34 cellular contexts compared by ENCODE assay signal in the genomic region with DNA sequence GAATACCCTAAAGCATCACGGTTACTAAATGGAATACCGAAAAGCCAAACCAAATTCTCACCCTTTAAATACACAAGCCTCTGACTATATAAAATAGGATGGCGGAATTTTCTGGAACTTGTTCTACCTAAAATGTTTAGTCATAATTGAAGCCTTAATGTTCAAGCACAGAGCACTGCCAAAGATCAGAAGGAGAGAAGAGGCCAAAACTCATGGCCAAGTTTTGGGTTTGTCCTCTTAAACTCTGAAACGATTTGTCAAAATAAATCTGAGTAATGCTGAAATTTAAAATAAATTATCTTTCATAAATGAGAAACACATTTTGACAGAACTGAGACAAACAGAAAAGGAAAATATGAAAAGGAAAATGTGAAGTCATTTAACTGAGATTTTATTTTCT. TPM values are rescaled to one million over a fixed set of nuclear protein-coding genes. Genes with fewer than 3 reads are reported as not detected.
DNase-seq lines count a peak whose midpoint lies in the region; ATAC-seq and TF ChIP-seq lines count a peak whose summit lies in the region.
"Had no signal": no experiment of that assay in that cellular context is flagged by ENCODE, and none has a peak within 500 bp of the region (broad histone marks: within the 10 kb centered on the region; RNA-seq: fewer than 3 reads in every experiment).

No MANE protein-coding gene starts in this region.

- no peak overlapping the region for H3K27ac ChIP-seq in gastroesophageal sphincter
- no peak overlapping the region for H3K27ac ChIP-seq in osteoblast (ENCODE audit: low read depth, low read length)
- no peak overlapping the region for H3K27ac ChIP-seq in Karpas-422 (ENCODE audit: low read length)
- H3K27ac ChIP-seq: 22Rv1; A549; BLaER1; BLaER1 treated with 17β-estradiol and CSF1 and Interleukin-3, amounts not matched to agents 10 nM and 100 nM; C4-2B had no signal

- no peaks in the 10 kb centered on the region for H4K20me1 ChIP-seq in osteoblast (ENCODE audit: insufficient read depth, low read length)
- no peaks in the 10 kb centered on the region for H4K20me1 ChIP-seq in Karpas-422 (ENCODE audit: insufficient read depth, low read depth, low read length)
- H4K20me1 ChIP-seq: BLaER1; BLaER1 treated with 17β-estradiol and CSF1 and Interleukin-3, amounts not matched to agents 10 nM and 100 nM had no signal

- H3K9me3 ChIP-seq in gastroesophageal sphincter (no peaks in the 10 kb centered on the region), osteoblast (ENCODE audit: low read depth, low read length) (no peaks in the 10 kb centered on the region), Karpas-422 (ENCODE audit: low read length) (no peaks in the 10 kb centered on the region)
- H3K9me3 ChIP-seq: A549, BE2C, Caco-2 had no signal

- intact Hi-C loops in sciatic nerve (cut with DNase I) = no loop called here

- no peaks in the 10 kb centered on the region for H3K36me3 ChIP-seq in gastroesophageal sphincter
- no peaks in the 10 kb centered on the region for H3K36me3 ChIP-seq in osteoblast (ENCODE audit: insufficient read depth, low read length)
- H3K36me3 ChIP-seq in Karpas-422 (ENCODE audit: insufficient read depth, low read length) = no peaks in the 10 kb centered on the region
- H3K36me3 ChIP-seq: BE2C; BLaER1; BLaER1 treated with 17β-estradiol and CSF1 and Interleukin-3, amounts not matched to agents 10 nM and 100 nM had no signal

- H3K4me2 ChIP-seq in osteoblast (ENCODE audit: insufficient read depth, low read length) = no peak overlapping the region
- H3K4me2 ChIP-seq in Karpas-422 (ENCODE audit: low read depth, low read length, poor library complexity, severe bottlenecking) = no peak overlapping the region
- H3K4me2 ChIP-seq: A549; BLaER1; BLaER1 treated with 17β-estradiol and CSF1 and Interleukin-3, amounts not matched to agents 10 nM and 100 nM had no signal

- no peaks in the 10 kb centered on the region for H3K27me3 ChIP-seq in gastroesophageal sphincter
- H3K27me3 ChIP-seq in osteoblast (ENCODE audit: insufficient read depth, low read length) = no peaks in the 10 kb centered on the region
- H3K27me3 ChIP-seq in Karpas-422 (ENCODE audit: low read length) = no peaks in the 10 kb centered on the region
- H3K27me3 ChIP-seq: BE2C; BLaER1; BLaER1 treated with 17β-estradiol and CSF1 and Interleukin-3, amounts not matched to agents 10 nM and 100 nM had no signal

- DNase-seq in fibroblast of the aortic adventitia (ENCODE audit: low read depth) = peak; percentile 68
- DNase-seq in osteoblast (ENCODE audit: insufficient read length, low spot score, missing footprints) = peak; percentile 22
- DNase-seq in sciatic nerve (ENCODE audit: low spot score) = no peak
- DNase-seq in Karpas-422 = no peak
- DNase-seq in NCI-H2081 (lab: John Stamatoyannopoulos, UW) = no peak
- DNase-seq: 8988T; ACHN; AML-193; BE2C; C1 segment of cervical spinal cord; Caco-2; Calu3; CD4-positive, alpha-beta memory T cell; CD4-positive, alpha-beta T cell; CD4-positive, CD25-positive, alpha-beta regulatory T cell; CD8-positive, alpha-beta memory T cell; CD8-positive, alpha-beta T cell; COR-L47; DMS 273 treated with DMSO at 0.1 percent for 48 hours; DMS153; DMS53; DMS79; DMS79 treated with DMSO at 0.1 percent for 48 hours; DND-41; EL had no signal

- H3K79me2 ChIP-seq in osteoblast (ENCODE audit: insufficient read depth, low read length) (no peaks in the 10 kb centered on the region), Karpas-422 (ENCODE audit: low read length) (no peaks in the 10 kb centered on the region)

- H3K4me3 ChIP-seq in fibroblast of the aortic adventitia (ENCODE audit: low read depth, low read length) (no peak overlapping the region), gastroesophageal sphincter (no peak overlapping the region), osteoblast (ENCODE audit: insufficient read depth, low read length) (no peak overlapping the region), Karpas-422 (ENCODE audit: low read length) (no peak overlapping the region)
- H3K4me3 ChIP-seq: A549; BLaER1; BLaER1 treated with 17β-estradiol and CSF1 and Interleukin-3, amounts not matched to agents 10 nM and 100 nM had no signal

- 67 to 72% methylated on average over 2 to 4 of the region's 4 CpGs for WGBS in gastroesophageal sphincter (ENCODE audit: low coverage in 1 of 2), 2 donors

- H2AFZ ChIP-seq in osteoblast (ENCODE audit: low read length) (no peak overlapping the region), Karpas-422 (ENCODE audit: low read length) (no peak overlapping the region)

- H3K9ac ChIP-seq in Karpas-422 (ENCODE audit: low read length) = no peak overlapping the region
- H3K9ac ChIP-seq: BLaER1; BLaER1 treated with 17β-estradiol and CSF1 and Interleukin-3, amounts not matched to agents 10 nM and 100 nM had no signal

- ATAC-seq in gastroesophageal sphincter (peak; percentile 16), sciatic nerve (peak; percentile 68), HG03095 (IDR thresholded peaks at IDR 0.05; ENCODE audit: unreplicated experiment) (no peak), GM18519 (IDR thresholded peaks at IDR 0.05; ENCODE audit: low FRiP score, unreplicated experiment) (no peak)
- ATAC-seq: A549; CD8-positive, alpha-beta T cell had no signal

- H3K9me2 ChIP-seq in Karpas-422 (replicated peaks; ENCODE audit: insufficient read depth, low read length) = no peaks in the 10 kb centered on the region

- H3K4me1 ChIP-seq in gastroesophageal sphincter (no peaks in the 10 kb centered on the region), osteoblast (ENCODE audit: insufficient read depth, low read length) (no peaks in the 10 kb centered on the region), Karpas-422 (ENCODE audit: low read length) (no peaks in the 10 kb centered on the region)
- H3K4me1 ChIP-seq: A549; BE2C; BLaER1; BLaER1 treated with 17β-estradiol and CSF1 and Interleukin-3, amounts not matched to agents 10 nM and 100 nM; Caco-2 had no signal

- no peak for TF ChIP-seq EP300 in gastroesophageal sphincter (IDR thresholded peaks at IDR 0.05)

- no peak for TF ChIP-seq POLR2A in gastroesophageal sphincter (IDR thresholded peaks at IDR 0.05)

- TF ChIP-seq CTCF in fibroblast of the aortic adventitia (IDR thresholded peaks at IDR 0.05; ENCODE audit: insufficient read depth, low read length) (no peak), gastroesophageal sphincter (IDR thresholded peaks at IDR 0.05) (no peak), osteoblast (IDR thresholded peaks at IDR 0.05; ENCODE audit: extremely low read depth, low read depth, low read length) (no peak)

RNA-seq across cellular contexts. Expression of gene ZNF518B, which starts 47.3 kb away (rescaled TPM):
- total RNA-seq in fibroblast of the aortic adventitia (ENCODE audit: low replicate concordance) (15.0 and 31.4 TPM in 2 replicates), gastroesophageal sphincter (10 to 100 TPM; 28.7 to 36.5 (median 32.8) TPM), osteoblast (24.8 and 25.3 TPM in 2 replicates), sciatic nerve (20.3 TPM)
- 29.7 and 76.6 TPM in 2 replicates for total RNA-seq in Karpas-422 (2014; rRNA removed; shearing (Covaris generic); ENCODE audit: low replicate concordance)
- total RNA-seq: A673, Caco-2, Calu3 had no signal

Comparison
In these comparisons a context has a peak if more than half of its experiments do, and no peak if none do; other contexts are left out.
1. DNase-seq: peak in fibroblast of the aortic adventitia (single experiment) and osteoblast (single experiment); none in sciatic nerve (single experiment), Karpas-422 (single experiment) and NCI-H2081 (0 of 2).
2. ATAC-seq: peak in gastroesophageal sphincter (single experiment) and sciatic nerve (single experiment); none in HG03095 (single experiment) and GM18519 (single experiment).